23 cellular contexts compared by ENCODE assay signal in the genomic region with DNA sequence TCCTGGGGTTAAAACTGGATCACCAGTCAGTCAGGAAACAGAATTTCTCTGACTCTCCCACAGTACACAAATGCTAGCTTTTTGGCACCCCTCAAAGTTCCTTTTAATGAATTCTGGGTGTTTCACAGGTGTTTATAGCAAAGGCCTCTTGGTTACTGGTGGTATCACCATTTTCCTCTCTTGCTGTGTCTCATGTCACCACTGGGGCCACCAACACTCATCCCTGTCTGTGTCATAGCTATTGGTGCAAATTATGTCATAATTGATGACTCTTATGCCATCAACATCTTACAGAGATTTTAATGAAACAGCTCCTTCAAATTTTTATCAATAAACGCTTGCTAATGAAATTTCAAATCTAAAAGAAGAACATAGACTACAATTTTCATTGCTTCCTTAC.
"Had no signal": no experiment of that assay in that cellular context is flagged by ENCODE, and none has a peak within 500 bp of the region (broad histone marks: within the 10 kb centered on the region; RNA-seq: fewer than 3 reads in every experiment).

No MANE protein-coding gene starts in this region.

- H3K27me3 Mint-ChIP-seq: progenitor cell of endocrine pancreas; stimulated activated memory B cell treated with anti-CD40 and anti-IgM and Interleukin-4, amounts not matched to agents 10 μg/mL and 1 μg/mL and 100 μg/mL, for 72 hours had no signal

- DNase-seq: colonic mucosa; dermis blood vessel endothelial cell; foreskin melanocyte; heart left ventricle; hippocampal formation; left colon; left ventricle myocardium superior; mesendoderm; naive B cell; occipital lobe; pancreas; right cardiac atrium; small intestine; stimulated activated CD4-positive, alpha-beta T cell treated with anti-CD3 and anti-CD28 coated beads, Interleukin-12 subunit alpha, Interleukin-12 subunit beta, amount 100 ng/mL, for 4 hours; stimulated activated CD4-positive, alpha-beta T cell treated with anti-CD3 and anti-CD28 coated beads, Interleukin-2, amount 100 ng/mL, for 48 hours; stimulated activated CD8-positive, alpha-beta memory T cell treated with anti-CD3 and anti-CD28 coated beads, Interleukin-4, amount 100 ng/mL, for 48 hours; stomach; substantia nigra; upper lobe of left lung; uterus had no signal

- H3K9me3 Mint-ChIP-seq: nephron had no signal

- H3K27ac Mint-ChIP-seq: nephron; progenitor cell of endocrine pancreas; stimulated activated memory B cell treated with anti-CD40 and anti-IgM and Interleukin-4, amounts not matched to agents 10 μg/mL and 1 μg/mL and 100 μg/mL, for 72 hours had no signal

- H3K4me3 Mint-ChIP-seq: naive B cell; nephron; stimulated activated memory B cell treated with anti-CD40 and anti-IgM and Interleukin-4, amounts not matched to agents 10 μg/mL and 1 μg/mL and 100 μg/mL, for 72 hours had no signal

- ATAC-seq: heart left ventricle; left colon; left ventricle myocardium superior; pancreas; right cardiac atrium; stimulated activated memory B cell treated with anti-CD40 and anti-IgM and Interleukin-4, amounts not matched to agents 10 μg/mL and 1 μg/mL and 100 μg/mL, for 72 hours had no signal

- H3K4me1 Mint-ChIP-seq: naive B cell; nephron; stimulated activated memory B cell treated with anti-CD40 and anti-IgM and Interleukin-4, amounts not matched to agents 10 μg/mL and 1 μg/mL and 100 μg/mL, for 72 hours had no signal

- H3K36me3 Mint-ChIP-seq: stimulated activated memory B cell treated with anti-CD40 and anti-IgM and Interleukin-4, amounts not matched to agents 10 μg/mL and 1 μg/mL and 100 μg/mL, for 72 hours had no signal
